ENCODE assay signal across 20 cellular contexts in genomic region chr2:70608373-70608772, GRCh38. TPM values are rescaled to one million over a fixed set of nuclear protein-coding genes. Genes with fewer than 3 reads are reported as not detected.
A peak's percentile ranks its signal among the peaks of the same experiment; 100 is the strongest.
DNase-seq lines count a peak whose midpoint lies in the region; ATAC-seq, FAIRE-seq and TF ChIP-seq lines count a peak whose summit lies in the region.
"Had no signal": no experiment of that assay in that cellular context is flagged by ENCODE, and none has a peak within 500 bp of the region (broad histone marks: within the 10 kb centered on the region; RNA-seq: fewer than 3 reads in every experiment).

No MANE protein-coding gene starts in this region.

- TF ChIP-seq POLR2A in A549 (IDR thresholded peaks at IDR 0.05; ENCODE audit: low read length): no peak
- TF ChIP-seq POLR2A in body of pancreas (IDR thresholded peaks at IDR 0.05): no peak

- ATAC-seq in A549 (peak in 1 of 2 experiments; percentile 37; a peak in 1 of 6 replicates), body of pancreas (peak; percentile 71), HG03097 (IDR thresholded peaks at IDR 0.05; ENCODE audit: low FRiP score, unreplicated experiment) (no peak), GM18870 (IDR thresholded peaks at IDR 0.05; ENCODE audit: unreplicated experiment) (no peak)
- ATAC-seq: GM23338 had no signal

- TF ChIP-seq CTCF in A549 (IDR thresholded peaks at IDR 0.05) (no peak), body of pancreas (IDR thresholded peaks at IDR 0.05) (no peak)

- H3K36me3 ChIP-seq in body of pancreas (replicated peaks in 1 of 2; ENCODE audit: insufficient read depth in 1 of 2, low read depth in 2 of 2): no peaks in the 10 kb centered on the region
- H3K36me3 ChIP-seq: MG63, Peyer's patch had no signal

- no peak for FAIRE-seq in A549 (lab: Jason Lieb, UNC)
- FAIRE-seq: A204.1 had no signal

- POLR2A ChIA-PET in A549 (lab: Yijun Ruan, JAX): no interaction called here

- 0 out of 6 replicates have a peak overlapping the region, but pooled peaks of 1 of the 2 experiments have one; percentile 16 for H3K27ac ChIP-seq in A549
- H3K27ac ChIP-seq in body of pancreas: peak overlapping the region in 3 of 4 donors; percentile 26 to 57 (median 52)

- no peaks in the 10 kb centered on the region for H3K9me3 ChIP-seq in A549
- H3K9me3 ChIP-seq in body of pancreas: no peaks in the 10 kb centered on the region
- H3K9me3 ChIP-seq: MG63, Peyer's patch had no signal

- peaks cover 10% of the 10 kb centered on the region for H3K4me1 ChIP-seq in A549
- H3K4me1 ChIP-seq in body of pancreas: peaks cover 10% of the 10 kb centered on the region

- CTCF ChIA-PET in A549 (lab: Yijun Ruan, JAX): interaction anchor here (0.8 to 8.4 kb wide), 7 partner anchors 10 to 304 kb away, joined by 3 to 63 read pairs (median 4); no protein-coding TSS in a partner anchor

- intact Hi-C loops in body of pancreas (cut with DNase I): no loop called here

- no peak for TF ChIP-seq RAD21 in A549 (conservative IDR thresholded peaks at IDR 0.05 in 1 of 2, IDR thresholded peaks at IDR 0.05 in 1 of 2)

- WGBS in A549 (ENCODE audit: missing lambda C conversion rate): 39% methylated on average over 6 of the region's 6 CpGs
- WGBS in body of pancreas, 2 donors: 60 to 66% methylated on average over 6 of the region's 6 CpGs

- peak overlapping the region; percentile 9; the same call in 2 of the 3 replicates for H3K4me2 ChIP-seq in A549
- H3K4me2 ChIP-seq: GM23338 had no signal

- H3K27me3 ChIP-seq in body of pancreas: no peaks in the 10 kb centered on the region
- H3K27me3 ChIP-seq: MG63, Peyer's patch had no signal

- no peak for TF ChIP-seq EP300 in A549 (IDR thresholded peaks at IDR 0.05)

- DNase-seq in A549 (ENCODE audit: low read depth in 1 of 2, low spot score in 1 of 2): peak in 1 of 2 experiments; percentile 36
- DNase-seq in LoVo (ENCODE audit: low spot score): peak; percentile 45
- DNase-seq in body of pancreas: no peak
- DNase-seq in kidney glomerular epithelial cell (lab: John Stamatoyannopoulos, UW): peak; percentile 56
- no peak for DNase-seq in GOT3 (lab: John Stamatoyannopoulos, UW)
- DNase-seq in NCI-H1417 treated with DMSO at 0.1 percent for 48 hours (lab: John Stamatoyannopoulos, UW): no peak
- DNase-seq: DMS79 treated with DMSO at 0.1 percent for 48 hours, GF-D8, KBM-7, MG63, NCI-H1092 treated with DMSO at 0.1 percent for 48 hours, NCI-H187 treated with DMSO at 0.1 percent for 48 hours, NCI-H2171 treated with DMSO at 0.1 percent for 48 hours, NCI-H510A treated with DMSO at 0.1 percent for 48 hours, Peyer's patch, SIG-M5 had no signal

- H3K4me3 ChIP-seq in A549 (no peak overlapping the region), body of pancreas (no peak overlapping the region)
- H3K4me3 ChIP-seq: GM23338, MG63, Peyer's patch had no signal

TF ChIP-seq in A549, 52 proteins besides CTCF, POLR2A, EP300 and RAD21:
- no peak for TF ChIP-seq FOSL2 (IDR thresholded peaks at IDR 0.05)
- peak; percentile 62; the same call in 1 of the 2 replicates for TF ChIP-seq FOSL2 (CRISPR knock-in tag; IDR thresholded peaks at IDR 0.05)
- no peak for TF ChIP-seq MAX (IDR thresholded peaks at IDR 0.05)

RNA-seq across cellular contexts. Expression of gene TGFA, which starts 54.7 kb away (rescaled TPM):
- polyA plus RNA-seq in A549 (2011; rRNA removed): 3.5 and 3.6 TPM in 2 replicates
- polyA plus RNA-seq in A549 (2012; cell fraction: cytosol; rRNA removed): 2.5 and 3.2 TPM in 2 replicates
- polyA plus RNA-seq in A549 (2012; cell fraction: nucleus; rRNA removed): 1.9 and 3.8 TPM in 2 replicates
- 5.2 to 7.1 TPM (median 5.3 TPM) in 3 replicates for polyA plus RNA-seq in A549 (2017; fragmentation: RNase III; extraction: RNeasy Plus Mini Kit Qiagen cat#74134 plus additional on column Dnase treatment)
- polyA minus RNA-seq in A549 (2011; rRNA and poly(A)+ RNA removed): 4.1 and 5.3 TPM in 2 replicates
- 10 to 100 TPM; 13.5 to 18.5 TPM for total RNA-seq in body of pancreas

Comparison
In these comparisons a context has a peak if more than half of its experiments do, and no peak if none do; other contexts are left out.
1. DNase-seq: peak in LoVo (single experiment) and kidney glomerular epithelial cell (single experiment); none in body of pancreas (0 of 4), GOT3 (single experiment) and NCI-H1417 treated with DMSO at 0.1 percent for 48 hours (single experiment).